In genomic region chr5:35876922-35877321, GRCh38 we compare ENCODE assay signal across 1 cellular context.
TF ChIP-seq lines count a peak whose summit lies in the region.

No MANE protein-coding gene starts in this region.

TF ChIP-seq in GM12878, 131 proteins besides CTCF, POLR2A, EP300 and RAD21 (continued from another document):
- no peak for TF ChIP-seq CHD1 (IDR thresholded peaks at IDR 0.05; ENCODE audit: low read depth, low read length)
- TF ChIP-seq HDAC6 (IDR thresholded peaks at IDR 0.05; ENCODE audit: unreplicated experiment): no peak
- TF ChIP-seq USF2 (IDR thresholded peaks at IDR 0.05; ENCODE audit: borderline replicate concordance, low read depth, low read length): no peak
